ENCODE assay signal across 19 cellular contexts in the genomic region with DNA sequence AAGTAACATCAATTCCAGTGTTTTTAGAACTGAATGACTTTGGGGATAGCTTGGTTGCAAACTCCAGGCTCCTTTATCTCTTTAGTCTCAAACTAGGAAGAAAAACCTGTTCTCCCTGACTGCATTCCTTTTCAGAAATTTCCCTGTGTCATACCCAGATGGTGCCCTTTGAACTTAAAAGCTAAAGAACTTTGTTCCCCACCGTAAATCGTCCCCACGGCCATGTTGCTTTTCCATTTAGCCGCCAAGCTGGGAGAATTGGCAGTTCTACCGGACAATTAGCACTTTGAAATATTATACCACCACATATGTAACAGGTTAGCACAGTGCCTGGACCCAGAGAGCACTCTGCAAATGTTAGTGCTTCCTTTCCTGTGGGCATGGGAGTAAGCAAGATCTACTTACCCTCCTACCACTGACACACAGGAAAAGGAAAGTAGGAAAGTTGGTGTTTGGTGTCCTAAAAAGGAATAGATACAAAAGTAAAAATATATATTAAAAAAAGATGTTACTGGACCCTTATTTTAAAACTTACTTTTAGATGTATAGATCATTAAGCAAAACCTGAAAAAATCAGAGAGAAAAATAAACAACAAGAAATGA.
DNase-seq lines count a peak whose midpoint lies in the region; ATAC-seq and TF ChIP-seq lines count a peak whose summit lies in the region.
"Had no signal": no experiment of that assay in that cellular context is flagged by ENCODE, and none has a peak within 500 bp of the region (broad histone marks: within the 10 kb centered on the region; RNA-seq: fewer than 3 reads in every experiment).

No MANE protein-coding gene starts in this region.

- DNase-seq in endodermal cell (peak; percentile 48), nephron progenitor cell (peak; percentile 55), spleen (no peak), GM10248 (ENCODE audit: extremely low spot score) (no peak)
- DNase-seq in activated CD4-positive, alpha-beta T cell treated with anti-CD3 and anti-CD28 coated beads, Interleukin-2, amount 10 ng/mL, durations not matched to agents 24 days and 14 days = no peak
- DNase-seq: activated CD4-positive, alpha-beta T cell treated with anti-CD3 and anti-CD28 coated beads, Interleukin-2, amount 10 ng/mL, durations not matched to agents 7 days and 5 days; CD4-positive, CD25-positive, alpha-beta regulatory T cell; esophagus squamous epithelium; heart left ventricle; NCI-H1436 treated with DMSO at 0.1 percent for 48 hours; NCI-H446 treated with DMSO at 0.1 percent for 48 hours; stimulated activated CD4-positive, alpha-beta T cell treated with anti-CD3 and anti-CD28 coated beads, Interleukin-12 subunit alpha, Interleukin-12 subunit beta, amount 100 ng/mL, for 4 hours; transverse colon had no signal

- TF ChIP-seq POLR2A in spleen (IDR thresholded peaks at IDR 0.05) = no peak

- peaks cover 5% of the 10 kb centered on the region for H3K4me1 Mint-ChIP-seq in endodermal cell
- H3K4me1 Mint-ChIP-seq in nephron progenitor cell = peaks cover 85% of the 10 kb centered on the region
- H3K4me1 Mint-ChIP-seq in activated CD4-positive, alpha-beta T cell treated with anti-CD3 and anti-CD28 coated beads, Interleukin-2, amount 10 ng/mL, durations not matched to agents 24 days and 14 days = no peaks in the 10 kb centered on the region
- H3K4me1 Mint-ChIP-seq: activated CD4-positive, alpha-beta T cell treated with anti-CD3 and anti-CD28 coated beads, Interleukin-2, amount 10 ng/mL, durations not matched to agents 7 days and 5 days; CD4-positive, CD25-positive, alpha-beta regulatory T cell; stimulated activated memory B cell treated with anti-CD40 and anti-IgM and Interleukin-4, amounts not matched to agents 10 μg/mL and 1 μg/mL and 100 μg/mL, for 72 hours had no signal

- H3K9me3 Mint-ChIP-seq in endodermal cell = no peaks in the 10 kb centered on the region
- peaks cover 16% of the 10 kb centered on the region for H3K9me3 Mint-ChIP-seq in nephron progenitor cell
- H3K9me3 Mint-ChIP-seq in activated CD4-positive, alpha-beta T cell treated with anti-CD3 and anti-CD28 coated beads, Interleukin-2, amount 10 ng/mL, durations not matched to agents 24 days and 14 days = no peaks in the 10 kb centered on the region
- H3K9me3 Mint-ChIP-seq: activated CD4-positive, alpha-beta T cell treated with anti-CD3 and anti-CD28 coated beads, Interleukin-2, amount 10 ng/mL, durations not matched to agents 7 days and 5 days; activated naive CD4-positive, alpha-beta T cell treated with anti-CD3 and anti-CD28 coated beads, Interleukin-2, amount 50 U/mL, for 72 hours; stimulated activated memory B cell treated with anti-CD40 and anti-IgM and Interleukin-4, amounts not matched to agents 10 μg/mL and 1 μg/mL and 100 μg/mL, for 72 hours had no signal

- intact Hi-C loops in activated CD4-positive, alpha-beta T cell treated with anti-CD3 and anti-CD28 coated beads, Interleukin-2, amount 10 ng/mL, durations not matched to agents 24 days and 14 days (cut with micrococcal nuclease) = no loop called here
- intact Hi-C loops in spleen (cut with DNase I; ENCODE audit: low total_unique reads) = no loop called here

- H3K36me3 Mint-ChIP-seq in endodermal cell (ENCODE audit: low read depth) (no peaks in the 10 kb centered on the region), nephron progenitor cell (ENCODE audit: low read depth) (peaks cover 25% of the 10 kb centered on the region)
- no peaks in the 10 kb centered on the region for H3K36me3 Mint-ChIP-seq in activated CD4-positive, alpha-beta T cell treated with anti-CD3 and anti-CD28 coated beads, Interleukin-2, amount 10 ng/mL, durations not matched to agents 24 days and 14 days (ENCODE audit: low read depth)
- H3K36me3 Mint-ChIP-seq: activated naive CD4-positive, alpha-beta T cell treated with anti-CD3 and anti-CD28 coated beads, Interleukin-2, amount 50 U/mL, for 72 hours; brain; CD4-positive, CD25-positive, alpha-beta regulatory T cell; stimulated activated memory B cell treated with anti-CD40 and anti-IgM and Interleukin-4, amounts not matched to agents 10 μg/mL and 1 μg/mL and 100 μg/mL, for 72 hours had no signal

- CTCF ChIA-PET in GM10248 (lab: Yijun Ruan, JAX) = interaction anchor here (1.2 kb wide), 1 partner anchor 9 kb away, joined by 4 read pairs; no protein-coding TSS in a partner anchor

- H3K27me3 ChIP-seq in HUES64 (ENCODE audit: insufficient read depth, low read length) (no peaks in the 10 kb centered on the region), endodermal cell (ENCODE audit: control insufficient read depth, insufficient read depth, low read length, poor library complexity, severe bottlenecking) (no peaks in the 10 kb centered on the region), spleen (replicated peaks in 1 of 7) (peaks cover 0 to 9% (median 0%) of the 10 kb centered on the region in 7 donors)
- H3K27me3 ChIP-seq: transverse colon had no signal

- no peak for TF ChIP-seq CTCF in C4-2B (conservative IDR thresholded peaks at IDR 0.05)
- TF ChIP-seq CTCF in endodermal cell (conservative IDR thresholded peaks at IDR 0.05) = no peak
- no peak for TF ChIP-seq CTCF in nephron progenitor cell (IDR thresholded peaks at IDR 0.05)
- TF ChIP-seq CTCF in spleen (IDR thresholded peaks at IDR 0.05 in 8 of 11, conservative IDR thresholded peaks at IDR 0.05 in 3 of 11) = no peak
- TF ChIP-seq CTCF in GM10248 (IDR thresholded peaks at IDR 0.05; ENCODE audit: control extremely low read depth, extremely low read depth, low read depth, missing control alignments) = no peak

- H3K36me3 ChIP-seq in HUES64 (ENCODE audit: insufficient read depth, low read length) (no peaks in the 10 kb centered on the region), endodermal cell (ENCODE audit: control insufficient read depth, insufficient read depth, low read length) (no peaks in the 10 kb centered on the region), spleen (no peaks in the 10 kb centered on the region)
- H3K36me3 ChIP-seq: esophagus squamous epithelium, heart left ventricle, transverse colon had no signal

- H3K27ac Mint-ChIP-seq in endodermal cell (no peak overlapping the region), nephron progenitor cell (peak overlapping the region; percentile 98)
- no peak overlapping the region for H3K27ac Mint-ChIP-seq in activated CD4-positive, alpha-beta T cell treated with anti-CD3 and anti-CD28 coated beads, Interleukin-2, amount 10 ng/mL, durations not matched to agents 24 days and 14 days
- H3K27ac Mint-ChIP-seq: activated CD4-positive, alpha-beta T cell treated with anti-CD3 and anti-CD28 coated beads, Interleukin-2, amount 10 ng/mL, durations not matched to agents 7 days and 5 days; activated naive CD4-positive, alpha-beta T cell treated with anti-CD3 and anti-CD28 coated beads, Interleukin-2, amount 50 U/mL, for 72 hours; brain; CD4-positive, CD25-positive, alpha-beta regulatory T cell; stimulated activated memory B cell treated with anti-CD40 and anti-IgM and Interleukin-4, amounts not matched to agents 10 μg/mL and 1 μg/mL and 100 μg/mL, for 72 hours had no signal

- H3K4me1 ChIP-seq in HUES64 (ENCODE audit: insufficient read depth, low read length) (peaks cover 25% of the 10 kb centered on the region), endodermal cell (ENCODE audit: control insufficient read depth, insufficient read depth, low read length) (no peaks in the 10 kb centered on the region), spleen (no peaks in the 10 kb centered on the region)
- H3K4me1 ChIP-seq: esophagus squamous epithelium, transverse colon had no signal

- no peak overlapping the region for H3K4me3 ChIP-seq in HUES64 (ENCODE audit: low read length)
- no peak overlapping the region for H3K4me3 ChIP-seq in endodermal cell (ENCODE audit: low read length)
- H3K4me3 ChIP-seq in spleen = no peak overlapping the region
- H3K4me3 ChIP-seq: esophagus squamous epithelium, transverse colon had no signal

- H3K9ac ChIP-seq in HUES64 (ENCODE audit: low read depth, low read length) (peak overlapping the region; percentile 15; the same call in 1 of the 2 replicates), endodermal cell (ENCODE audit: extremely low read depth, low read length, poor library complexity, severe bottlenecking) (no peak overlapping the region)

- H3K9me3 ChIP-seq in HUES64 (ENCODE audit: insufficient read depth, low read depth, low read length) (no peaks in the 10 kb centered on the region), endodermal cell (ENCODE audit: control insufficient read depth, low read length) (no peaks in the 10 kb centered on the region), spleen (no peaks in the 10 kb centered on the region)
- H3K9me3 ChIP-seq: esophagus squamous epithelium, heart left ventricle, transverse colon had no signal

- 93% methylated on average over 5 of the region's 5 CpGs for WGBS in HUES64
- WGBS in endodermal cell (ENCODE audit: insufficient coverage in 1 of 2, insufficient read length in 1 of 2), 2 experiments = 91% methylated on average over 5 of the region's 5 CpGs; no CpG with 5 or more reads in 1 of the 2 experiments
- WGBS in spleen, 5 donors = 63 to 93% (median 79%) methylated on average over 5 of the region's 5 CpGs

- POLR2A ChIA-PET in GM10248 (lab: Yijun Ruan, JAX) = no interaction called here

- H3K27ac ChIP-seq in C4-2B (peak overlapping the region; percentile 26; the same call in 1 of the 2 replicates), HUES64 (ENCODE audit: low read depth, low read length) (peak overlapping the region; percentile 23; the same call in 1 of the 2 replicates), endodermal cell (ENCODE audit: low read depth, low read length) (no peak overlapping the region), spleen (peak overlapping the region in 4 of 8 donors; percentile 11 to 54 (median 46))
- H3K27ac ChIP-seq: esophagus squamous epithelium, transverse colon had no signal

- no peak for ATAC-seq in GM19023 (IDR thresholded peaks at IDR 0.05; ENCODE audit: unreplicated experiment)
- ATAC-seq: activated naive CD4-positive, alpha-beta T cell treated with anti-CD3 and anti-CD28 coated beads, Interleukin-2, amount 50 U/mL, for 72 hours; stimulated activated memory B cell treated with anti-CD40 and anti-IgM and Interleukin-4, amounts not matched to agents 10 μg/mL and 1 μg/mL and 100 μg/mL, for 72 hours had no signal

- H3K27me3 Mint-ChIP-seq in endodermal cell (ENCODE audit: insufficient read depth) (no peaks in the 10 kb centered on the region), nephron progenitor cell (ENCODE audit: low read depth, poor library complexity) (no peaks in the 10 kb centered on the region)
- peaks cover 17% of the 10 kb centered on the region for H3K27me3 Mint-ChIP-seq in activated CD4-positive, alpha-beta T cell treated with anti-CD3 and anti-CD28 coated beads, Interleukin-2, amount 10 ng/mL, durations not matched to agents 24 days and 14 days
- H3K27me3 Mint-ChIP-seq: brain; CD4-positive, CD25-positive, alpha-beta regulatory T cell; stimulated activated memory B cell treated with anti-CD40 and anti-IgM and Interleukin-4, amounts not matched to agents 10 μg/mL and 1 μg/mL and 100 μg/mL, for 72 hours had no signal

- H3K4me3 Mint-ChIP-seq in endodermal cell = no peak overlapping the region
- H3K4me3 Mint-ChIP-seq in nephron progenitor cell = no peak overlapping the region
- H3K4me3 Mint-ChIP-seq in activated CD4-positive, alpha-beta T cell treated with anti-CD3 and anti-CD28 coated beads, Interleukin-2, amount 10 ng/mL, durations not matched to agents 24 days and 14 days = no peak overlapping the region
- H3K4me3 Mint-ChIP-seq: activated CD4-positive, alpha-beta T cell treated with anti-CD3 and anti-CD28 coated beads, Interleukin-2, amount 10 ng/mL, durations not matched to agents 7 days and 5 days; brain; CD4-positive, CD25-positive, alpha-beta regulatory T cell; stimulated activated memory B cell treated with anti-CD40 and anti-IgM and Interleukin-4, amounts not matched to agents 10 μg/mL and 1 μg/mL and 100 μg/mL, for 72 hours had no signal

Comparison
In these comparisons a context has a peak if more than half of its experiments do, and no peak if none do; other contexts are left out.
1. DNase-seq: peak in endodermal cell (single experiment) and nephron progenitor cell (single experiment); none in activated CD4-positive, alpha-beta T cell treated with anti-CD3 and anti-CD28 coated beads, Interleukin-2, amount 10 ng/mL, durations not matched to agents 24 days and 14 days (single experiment), spleen (single experiment) and GM10248 (single experiment).